In the genomic region with DNA sequence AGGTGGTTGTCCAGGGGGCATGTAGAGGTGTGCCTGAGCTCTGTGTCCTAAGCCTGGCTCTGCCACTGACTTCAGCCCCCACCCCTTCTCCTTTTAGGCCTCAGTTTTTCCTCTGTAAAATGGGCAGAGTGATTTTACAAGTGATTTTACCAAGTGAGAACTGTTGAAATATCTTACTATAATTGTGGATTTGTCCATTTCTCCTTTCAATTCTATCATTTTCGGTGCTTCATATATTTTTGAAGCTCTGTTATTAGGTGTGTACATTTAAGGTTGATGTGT, we compare ENCODE assay signal across 1 cellular context.
TF ChIP-seq lines count a peak whose summit lies in the region.

No MANE protein-coding gene starts in this region.

TF ChIP-seq in GM23338, 12 proteins besides CTCF, POLR2A, EP300 and RAD21 (continued from another document):
- TF ChIP-seq REST (IDR thresholded peaks at IDR 0.05; ENCODE audit: unreplicated experiment) (no peak), NANOG (IDR thresholded peaks at IDR 0.05; ENCODE audit: borderline replicate concordance) (no peak), STAT1 (IDR thresholded peaks at IDR 0.05; ENCODE audit: unreplicated experiment) (no peak), CREB1 (CRISPR knock-in tag; IDR thresholded peaks at IDR 0.05; ENCODE audit: low read depth) (no peak), ZNF114 (CRISPR knock-in tag; IDR thresholded peaks at IDR 0.05) (no peak)
- TF ChIP-seq, protein P1, sequence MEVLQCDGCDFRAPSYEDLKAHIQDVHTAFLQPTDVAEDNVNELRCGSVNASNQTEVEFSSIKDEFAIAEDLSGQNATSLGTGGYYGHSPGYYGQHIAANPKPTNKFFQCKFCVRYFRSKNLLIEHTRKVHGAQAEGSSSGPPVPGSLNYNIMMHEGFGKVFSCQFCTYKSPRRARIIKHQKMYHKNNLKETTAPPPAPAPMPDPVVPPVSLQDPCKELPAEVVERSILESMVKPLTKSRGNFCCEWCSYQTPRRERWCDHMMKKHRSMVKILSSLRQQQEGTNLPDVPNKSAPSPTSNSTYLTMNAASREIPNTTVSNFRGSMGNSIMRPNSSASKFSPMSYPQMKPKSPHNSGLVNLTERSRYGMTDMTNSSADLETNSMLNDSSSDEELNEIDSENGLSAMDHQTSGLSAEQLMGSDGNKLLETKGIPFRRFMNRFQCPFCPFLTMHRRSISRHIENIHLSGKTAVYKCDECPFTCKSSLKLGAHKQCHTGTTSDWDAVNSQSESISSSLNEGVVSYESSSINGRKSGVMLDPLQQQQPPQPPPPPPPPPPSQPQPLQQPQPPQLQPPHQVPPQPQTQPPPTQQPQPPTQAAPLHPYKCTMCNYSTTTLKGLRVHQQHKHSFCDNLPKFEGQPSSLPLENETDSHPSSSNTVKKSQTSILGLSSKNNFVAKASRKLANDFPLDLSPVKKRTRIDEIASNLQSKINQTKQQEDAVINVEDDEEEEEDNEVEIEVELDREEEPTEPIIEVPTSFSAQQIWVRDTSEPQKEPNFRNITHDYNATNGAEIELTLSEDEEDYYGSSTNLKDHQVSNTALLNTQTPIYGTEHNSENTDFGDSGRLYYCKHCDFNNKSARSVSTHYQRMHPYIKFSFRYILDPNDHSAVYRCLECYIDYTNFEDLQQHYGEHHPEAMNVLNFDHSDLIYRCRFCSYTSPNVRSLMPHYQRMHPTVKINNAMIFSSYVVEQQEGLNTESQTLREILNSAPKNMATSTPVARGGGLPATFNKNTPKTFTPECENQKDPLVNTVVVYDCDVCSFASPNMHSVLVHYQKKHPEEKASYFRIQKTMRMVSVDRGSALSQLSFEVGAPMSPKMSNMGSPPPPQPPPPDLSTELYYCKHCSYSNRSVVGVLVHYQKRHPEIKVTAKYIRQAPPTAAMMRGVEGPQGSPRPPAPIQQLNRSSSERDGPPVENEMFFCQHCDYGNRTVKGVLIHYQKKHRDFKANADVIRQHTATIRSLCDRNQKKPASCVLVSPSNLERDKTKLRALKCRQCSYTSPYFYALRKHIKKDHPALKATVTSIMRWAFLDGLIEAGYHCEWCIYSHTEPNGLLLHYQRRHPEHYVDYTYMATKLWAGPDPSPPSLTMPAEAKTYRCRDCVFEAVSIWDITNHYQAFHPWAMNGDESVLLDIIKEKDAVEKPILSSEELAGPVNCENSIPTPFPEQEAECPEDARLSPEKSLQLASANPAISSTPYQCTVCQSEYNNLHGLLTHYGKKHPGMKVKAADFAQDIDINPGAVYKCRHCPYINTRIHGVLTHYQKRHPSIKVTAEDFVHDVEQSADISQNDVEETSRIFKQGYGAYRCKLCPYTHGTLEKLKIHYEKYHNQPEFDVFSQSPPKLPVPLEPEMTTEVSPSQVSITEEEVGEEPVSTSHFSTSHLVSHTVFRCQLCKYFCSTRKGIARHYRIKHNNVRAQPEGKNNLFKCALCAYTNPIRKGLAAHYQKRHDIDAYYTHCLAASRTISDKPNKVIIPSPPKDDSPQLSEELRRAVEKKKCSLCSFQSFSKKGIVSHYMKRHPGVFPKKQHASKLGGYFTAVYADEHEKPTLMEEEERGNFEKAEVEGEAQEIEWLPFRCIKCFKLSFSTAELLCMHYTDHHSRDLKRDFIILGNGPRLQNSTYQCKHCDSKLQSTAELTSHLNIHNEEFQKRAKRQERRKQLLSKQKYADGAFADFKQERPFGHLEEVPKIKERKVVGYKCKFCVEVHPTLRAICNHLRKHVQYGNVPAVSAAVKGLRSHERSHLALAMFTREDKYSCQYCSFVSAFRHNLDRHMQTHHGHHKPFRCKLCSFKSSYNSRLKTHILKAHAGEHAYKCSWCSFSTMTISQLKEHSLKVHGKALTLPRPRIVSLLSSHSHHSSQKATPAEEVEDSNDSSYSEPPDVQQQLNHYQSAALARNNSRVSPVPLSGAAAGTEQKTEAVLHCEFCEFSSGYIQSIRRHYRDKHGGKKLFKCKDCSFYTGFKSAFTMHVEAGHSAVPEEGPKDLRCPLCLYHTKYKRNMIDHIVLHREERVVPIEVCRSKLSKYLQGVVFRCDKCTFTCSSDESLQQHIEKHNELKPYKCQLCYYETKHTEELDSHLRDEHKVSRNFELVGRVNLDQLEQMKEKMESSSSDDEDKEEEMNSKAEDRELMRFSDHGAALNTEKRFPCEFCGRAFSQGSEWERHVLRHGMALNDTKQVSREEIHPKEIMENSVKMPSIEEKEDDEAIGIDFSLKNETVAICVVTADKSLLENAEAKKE (CRISPR knock-in tag; IDR thresholded peaks at IDR 0.05): no peak
- TF ChIP-seq, protein P2, sequence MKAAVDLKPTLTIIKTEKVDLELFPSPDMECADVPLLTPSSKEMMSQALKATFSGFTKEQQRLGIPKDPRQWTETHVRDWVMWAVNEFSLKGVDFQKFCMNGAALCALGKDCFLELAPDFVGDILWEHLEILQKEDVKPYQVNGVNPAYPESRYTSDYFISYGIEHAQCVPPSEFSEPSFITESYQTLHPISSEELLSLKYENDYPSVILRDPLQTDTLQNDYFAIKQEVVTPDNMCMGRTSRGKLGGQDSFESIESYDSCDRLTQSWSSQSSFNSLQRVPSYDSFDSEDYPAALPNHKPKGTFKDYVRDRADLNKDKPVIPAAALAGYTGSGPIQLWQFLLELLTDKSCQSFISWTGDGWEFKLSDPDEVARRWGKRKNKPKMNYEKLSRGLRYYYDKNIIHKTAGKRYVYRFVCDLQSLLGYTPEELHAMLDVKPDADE (IDR thresholded peaks at IDR 0.05): no peak
